Comparison of ENCODE assay signal across 9 cellular contexts in genomic region chr2:200262047-200262446, GRCh38.
"Had no signal": no experiment of that assay in that cellular context is flagged by ENCODE, and none has a peak within 500 bp of the region (broad histone marks: within the 10 kb centered on the region; RNA-seq: fewer than 3 reads in every experiment).

No MANE protein-coding gene starts in this region.

- FAIRE-seq: HTR-8/SVneo had no signal

- DNase-seq: GOT3, H7, HFFc6, KBM-7 had no signal

- H3K36me3 ChIP-seq: HAP-1 had no signal

- H3K4me3 Mint-ChIP-seq: HFFc6, IgD-negative memory B cell had no signal

- H3K4me1 ChIP-seq: HAP-1 had no signal

- H3K4me1 Mint-ChIP-seq: IgD-negative memory B cell had no signal

- H3K27ac ChIP-seq: HL-60 had no signal

- ATAC-seq: HCT116 had no signal

- H3K27ac Mint-ChIP-seq: HFFc6, IgD-negative memory B cell had no signal

- H3K9me3 Mint-ChIP-seq: HFFc6 had no signal

- H3K9me3 ChIP-seq: HAP-1 had no signal

- H3K4me3 ChIP-seq: HAP-1 had no signal

- H3K36me3 Mint-ChIP-seq: IgD-negative memory B cell had no signal
